In the genomic region with DNA sequence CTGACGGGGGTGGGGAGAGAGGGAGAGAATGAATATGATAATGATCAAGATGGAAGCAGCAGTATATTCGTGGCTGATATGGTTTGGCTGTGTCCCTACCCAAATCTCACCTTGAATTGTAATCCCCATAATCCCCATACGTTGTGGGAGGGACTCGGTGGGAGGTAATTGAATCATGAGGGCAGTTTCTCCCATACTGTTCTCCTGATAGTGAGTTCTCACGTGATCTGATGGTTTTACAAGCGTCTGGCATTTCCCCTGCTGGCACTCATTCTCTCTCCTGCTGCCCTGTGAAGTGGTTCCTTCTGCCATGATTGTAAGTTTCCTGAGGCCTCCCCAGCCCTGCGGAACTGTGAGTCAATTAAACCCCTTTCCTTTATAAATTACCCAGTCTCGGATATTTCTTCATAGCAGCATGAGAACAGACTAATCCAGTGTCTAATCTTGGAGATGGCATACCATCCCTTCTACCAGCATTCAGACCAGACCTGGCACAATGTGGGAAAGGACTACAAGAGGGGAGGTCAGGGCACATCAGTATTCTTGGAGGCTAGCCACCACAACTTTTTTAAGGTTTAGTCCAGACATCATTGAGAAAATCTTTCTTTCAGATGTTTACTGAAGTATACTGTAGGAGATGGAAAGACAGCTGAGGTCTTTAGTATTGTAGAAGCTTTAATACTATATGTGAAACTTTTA, we compare ENCODE assay signal across 7 cellular contexts. TPM values are rescaled to one million over a fixed set of nuclear protein-coding genes. Genes with fewer than 3 reads are reported as not detected.
A peak's percentile ranks its signal among the peaks of the same experiment; 100 is the strongest.
DNase-seq lines count a peak whose midpoint lies in the region; ATAC-seq, FAIRE-seq and TF ChIP-seq lines count a peak whose summit lies in the region.
"Not testable (repeated sequence)": the region's sequence is repeated elsewhere in the genome, so short reads cannot be mapped to it uniquely, and the experiment has no call there.

No MANE protein-coding gene starts in this region.

- H4K20me1 ChIP-seq in endothelial cell of umbilical vein (replicated peaks; ENCODE audit: control insufficient read depth, extremely low read depth, insufficient read depth, low read length), result not testable (repeated sequence)

- not testable (repeated sequence) for TF ChIP-seq CTCF in HEK293 (tag by site-specific recombination; IDR thresholded peaks at IDR 0.05); endothelial cell of umbilical vein (IDR thresholded peaks at IDR 0.05; ENCODE audit: extremely low read depth in 1 of 2, insufficient read depth in 1 of 2, low read depth in 1 of 2, low read length in 2 of 2); spleen (IDR thresholded peaks at IDR 0.05 in 8 of 11, conservative IDR thresholded peaks at IDR 0.05 in 3 of 11)

- peak overlapping the region; percentile 29 for H3K27ac Mint-ChIP-seq in T-helper 1 cell treated with Interleukin-12 subunit alpha and Interleukin-12 subunit beta and Interleukin-4 antibody, amounts not matched to agents 30 μg/mL and 1 μg/mL, for 36 hours
- peak overlapping the region; percentile 2 for H3K27ac Mint-ChIP-seq in activated CD4-positive, alpha-beta T cell treated with anti-CD3 and anti-CD28 coated beads for 36 hours
- not testable (repeated sequence) for H3K27ac Mint-ChIP-seq in activated naive CD8-positive, alpha-beta T cell treated with anti-CD3 and anti-CD28 coated beads, Interleukin-2, amount 50 U/mL, for 24 hours
- peak overlapping the region in 8 of 9 donors; percentile 9 to 40 (median 19) for H3K27ac Mint-ChIP-seq in naive thymus-derived CD4-positive, alpha-beta T cell

- peaks cover 61% of the 10 kb centered on the region for H3K4me1 Mint-ChIP-seq in T-helper 1 cell treated with Interleukin-12 subunit alpha and Interleukin-12 subunit beta and Interleukin-4 antibody, amounts not matched to agents 30 μg/mL and 1 μg/mL, for 36 hours (ENCODE audit: low read depth)
- peaks cover 50% of the 10 kb centered on the region for H3K4me1 Mint-ChIP-seq in activated CD4-positive, alpha-beta T cell treated with anti-CD3 and anti-CD28 coated beads for 36 hours
- H3K4me1 Mint-ChIP-seq in activated naive CD8-positive, alpha-beta T cell treated with anti-CD3 and anti-CD28 coated beads, Interleukin-2, amount 50 U/mL, for 24 hours, result peaks cover 55% of the 10 kb centered on the region
- peaks cover 40 to 64% (median 59%) of the 10 kb centered on the region in 7 donors for H3K4me1 Mint-ChIP-seq in naive thymus-derived CD4-positive, alpha-beta T cell

- dilution Hi-C loops in endothelial cell of umbilical vein (cut with MboI; ENCODE audit: extremely low pct_ligation_motif_present, low sequenced_read_pairs), result not testable (repeated sequence)

- intact Hi-C loops in activated CD4-positive, alpha-beta T cell treated with anti-CD3 and anti-CD28 coated beads for 36 hours (cut with DNase I, micrococcal nuclease), result loop anchor here in 1 of 2 experiments (10.0 kb wide), 1 partner anchor 502 kb away; the partner anchor contains the start of gene PTPN4
- intact Hi-C loops in endothelial cell of umbilical vein (cut with micrococcal nuclease), result loop anchor here (10.0 kb wide), 1 partner anchor 298 kb away; no protein-coding TSS in a partner anchor
- intact Hi-C loops in naive thymus-derived CD4-positive, alpha-beta T cell (cut with micrococcal nuclease); spleen (cut with DNase I; ENCODE audit: low total_unique reads): not testable (repeated sequence)

- POLR2A ChIA-PET in HEK293 (lab: Yijun Ruan, JAX); activated CD4-positive, alpha-beta T cell treated with anti-CD3 and anti-CD28 coated beads for 36 hours (lab: Charles Lee): not testable (repeated sequence)
- POLR2A ChIA-PET in endothelial cell of umbilical vein (lab: Charles Lee), result interaction anchor here (0.6 kb wide), 1 partner anchor 52 kb away, joined by 3 read pairs; no protein-coding TSS in a partner anchor
- POLR2A ChIA-PET in naive thymus-derived CD4-positive, alpha-beta T cell (lab: Charles Lee), result interaction anchor here (0.9 to 8.6 kb wide), 4 partner anchors 23 to 87 kb away, joined by 3 to 73 read pairs (median 3); partner anchors contain the start of gene TMEM185B

- peaks cover 69% of the 10 kb centered on the region for H3K79me2 ChIP-seq in endothelial cell of umbilical vein (ENCODE audit: control insufficient read depth, insufficient read depth, low read length)

- not testable (repeated sequence) for H3K27me3 ChIP-seq in endothelial cell of umbilical vein (ENCODE audit: control insufficient read depth in 2 of 2, insufficient read depth in 2 of 2, low read length in 2 of 2); naive thymus-derived CD4-positive, alpha-beta T cell (ENCODE audit: control insufficient read depth in 2 of 2, insufficient read depth in 2 of 2, low read length in 2 of 2); spleen (replicated peaks in 1 of 7)

- not testable (repeated sequence) for BruUV-seq in endothelial cell of umbilical vein (replicated peaks; lab: Mats Ljungman, UMichigan)

- H3K9me3 Mint-ChIP-seq in T-helper 1 cell treated with Interleukin-12 subunit alpha and Interleukin-12 subunit beta and Interleukin-4 antibody, amounts not matched to agents 30 μg/mL and 1 μg/mL, for 36 hours, result peaks cover 18% of the 10 kb centered on the region
- peaks cover 14% of the 10 kb centered on the region for H3K9me3 Mint-ChIP-seq in activated CD4-positive, alpha-beta T cell treated with anti-CD3 and anti-CD28 coated beads for 36 hours (ENCODE audit: low read depth)
- H3K9me3 Mint-ChIP-seq in activated naive CD8-positive, alpha-beta T cell treated with anti-CD3 and anti-CD28 coated beads, Interleukin-2, amount 50 U/mL, for 24 hours, result not testable (repeated sequence)
- peaks cover 0 to 20% (median 7%) of the 10 kb centered on the region in 11 donors for H3K9me3 Mint-ChIP-seq in naive thymus-derived CD4-positive, alpha-beta T cell

- not testable (repeated sequence) for H3K27ac ChIP-seq in HEK293 (ENCODE audit: extremely low read depth, low read depth, low read length); endothelial cell of umbilical vein (ENCODE audit: insufficient read depth, low read depth, low read length); naive thymus-derived CD4-positive, alpha-beta T cell (ENCODE audit: low read depth, low read length)
- H3K27ac ChIP-seq in spleen, result peak overlapping the region in 6 of 8 donors; percentile 21 to 100 (median 54)

- H3K36me3 Mint-ChIP-seq in T-helper 1 cell treated with Interleukin-12 subunit alpha and Interleukin-12 subunit beta and Interleukin-4 antibody, amounts not matched to agents 30 μg/mL and 1 μg/mL, for 36 hours (ENCODE audit: low read depth), result peaks cover 55% of the 10 kb centered on the region
- H3K36me3 Mint-ChIP-seq in activated CD4-positive, alpha-beta T cell treated with anti-CD3 and anti-CD28 coated beads for 36 hours (ENCODE audit: low read depth), result peaks cover 32% of the 10 kb centered on the region
- H3K36me3 Mint-ChIP-seq in activated naive CD8-positive, alpha-beta T cell treated with anti-CD3 and anti-CD28 coated beads, Interleukin-2, amount 50 U/mL, for 24 hours (ENCODE audit: low read depth), result peaks cover 15% of the 10 kb centered on the region
- peaks cover 6 to 51% (median 18%) of the 10 kb centered on the region in 5 donors for H3K36me3 Mint-ChIP-seq in naive thymus-derived CD4-positive, alpha-beta T cell

- ATAC-seq in activated CD4-positive, alpha-beta T cell treated with anti-CD3 and anti-CD28 coated beads for 36 hours; activated naive CD8-positive, alpha-beta T cell treated with anti-CD3 and anti-CD28 coated beads, Interleukin-2, amount 50 U/mL, for 24 hours; naive thymus-derived CD4-positive, alpha-beta T cell: not testable (repeated sequence)

- not testable (repeated sequence) for TF ChIP-seq POLR2A in endothelial cell of umbilical vein (IDR thresholded peaks at IDR 0.05; ENCODE audit: low read depth, low read length); spleen (IDR thresholded peaks at IDR 0.05)

- not testable (repeated sequence) for H3K27me3 Mint-ChIP-seq in T-helper 1 cell treated with Interleukin-12 subunit alpha and Interleukin-12 subunit beta and Interleukin-4 antibody, amounts not matched to agents 30 μg/mL and 1 μg/mL, for 36 hours (ENCODE audit: low read depth); activated CD4-positive, alpha-beta T cell treated with anti-CD3 and anti-CD28 coated beads for 36 hours; activated naive CD8-positive, alpha-beta T cell treated with anti-CD3 and anti-CD28 coated beads, Interleukin-2, amount 50 U/mL, for 24 hours; naive thymus-derived CD4-positive, alpha-beta T cell

- H3K4me2 ChIP-seq in endothelial cell of umbilical vein (ENCODE audit: insufficient read depth, low read length), result peak overlapping the region; percentile 64

- H3K4me3 ChIP-seq in HEK293 (ENCODE audit: low read depth, low read length); endothelial cell of umbilical vein (replicated peaks in 1 of 3; ENCODE audit: insufficient read depth in 1 of 3, low read depth in 1 of 3, low read length in 3 of 3); naive thymus-derived CD4-positive, alpha-beta T cell (ENCODE audit: low read length): not testable (repeated sequence)
- peak overlapping the region in 1 of 8 donors; percentile 21 for H3K4me3 ChIP-seq in spleen

- not testable (repeated sequence) for DNase-seq in activated CD4-positive, alpha-beta T cell treated with anti-CD3 and anti-CD28 coated beads for 36 hours; activated naive CD8-positive, alpha-beta T cell treated with anti-CD3 and anti-CD28 coated beads, Interleukin-2, amount 50 U/mL, for 24 hours; naive thymus-derived CD4-positive, alpha-beta T cell; spleen
- DNase-seq in endothelial cell of umbilical vein (ENCODE audit: low read depth, low spot score), result peak; percentile 74

- 38 to 61% (median 49%) methylated on average over 8 of the region's 8 CpGs for WGBS in spleen, 5 donors

- H3K9ac ChIP-seq in endothelial cell of umbilical vein (replicated peaks; ENCODE audit: extremely low read depth, insufficient read depth, low read length), result not testable (repeated sequence)

- CTCF ChIA-PET in HEK293 (lab: Yijun Ruan, JAX) (interaction anchor here (0.7 to 1.5 kb wide), 3 partner anchors 27 to 56 kb away, joined by 3 to 9 read pairs (median 4); no protein-coding TSS in a partner anchor), endothelial cell of umbilical vein (lab: Charles Lee) (interaction anchor here (1.2 to 5.7 kb wide), 6 partner anchors 17 to 57 kb away, joined by 3 to 41 read pairs (median 4); no protein-coding TSS in a partner anchor)
- CTCF ChIA-PET in activated CD4-positive, alpha-beta T cell treated with anti-CD3 and anti-CD28 coated beads for 36 hours (lab: Charles Lee), result interaction anchor here (0.6 to 1.4 kb wide), 2 partner anchors 8 to 553 kb away, joined by 3 read pairs; no protein-coding TSS in a partner anchor
- CTCF ChIA-PET in naive thymus-derived CD4-positive, alpha-beta T cell (lab: Charles Lee), result not testable (repeated sequence)

- FAIRE-seq in endothelial cell of umbilical vein (lab: Jason Lieb, UNC), result peak; percentile 83

- not testable (repeated sequence) for H2AFZ ChIP-seq in endothelial cell of umbilical vein (ENCODE audit: low read depth, low read length)

- not testable (repeated sequence) for H3K36me3 ChIP-seq in HEK293 (ENCODE audit: control insufficient read depth in 2 of 2, insufficient read depth in 1 of 2, low read length in 2 of 2); endothelial cell of umbilical vein (ENCODE audit: control insufficient read depth in 2 of 2, extremely low read depth in 1 of 2, insufficient read depth in 2 of 2, low read length in 2 of 2); naive thymus-derived CD4-positive, alpha-beta T cell (ENCODE audit: control insufficient read depth in 2 of 3, insufficient read depth in 3 of 3, low read length in 3 of 3); spleen

- not testable (repeated sequence) for H3K9me1 ChIP-seq in endothelial cell of umbilical vein (replicated peaks; ENCODE audit: control insufficient read depth, extremely low read depth, insufficient read depth, low read length)

- not testable (repeated sequence) for H3K4me1 ChIP-seq in HEK293 (ENCODE audit: control insufficient read depth, insufficient read depth, low read length)
- H3K4me1 ChIP-seq in endothelial cell of umbilical vein (ENCODE audit: control insufficient read depth, extremely low read depth, insufficient read depth, low read length) (peaks cover 66% of the 10 kb centered on the region), spleen (peaks cover 32 to 78% (median 69%) of the 10 kb centered on the region in 6 donors)
- H3K4me1 ChIP-seq in naive thymus-derived CD4-positive, alpha-beta T cell (ENCODE audit: control insufficient read depth in 2 of 2, insufficient read depth in 2 of 2, low read length in 2 of 2), result peaks cover 13 to 15% of the 10 kb centered on the region in 2 donors

- not testable (repeated sequence) for H3K9me3 ChIP-seq in HEK293 (ENCODE audit: control insufficient read depth, insufficient read depth, low read depth, low read length); endothelial cell of umbilical vein (replicated peaks; ENCODE audit: control insufficient read depth, insufficient read depth, low read length); naive thymus-derived CD4-positive, alpha-beta T cell (ENCODE audit: control insufficient read depth in 2 of 3, low read length in 3 of 3)
- H3K9me3 ChIP-seq in spleen, result peaks cover 0 to 12% (median 7%) of the 10 kb centered on the region in 8 donors

- H3K4me3 Mint-ChIP-seq in T-helper 1 cell treated with Interleukin-12 subunit alpha and Interleukin-12 subunit beta and Interleukin-4 antibody, amounts not matched to agents 30 μg/mL and 1 μg/mL, for 36 hours, result peak overlapping the region; percentile 93
- not testable (repeated sequence) for H3K4me3 Mint-ChIP-seq in activated CD4-positive, alpha-beta T cell treated with anti-CD3 and anti-CD28 coated beads for 36 hours
- H3K4me3 Mint-ChIP-seq in activated naive CD8-positive, alpha-beta T cell treated with anti-CD3 and anti-CD28 coated beads, Interleukin-2, amount 50 U/mL, for 24 hours, result peak overlapping the region; percentile 30
- H3K4me3 Mint-ChIP-seq in naive thymus-derived CD4-positive, alpha-beta T cell, result peak overlapping the region in 2 of 10 donors; percentile 20 to 61

RNA-seq across cellular contexts. Expression of gene RALB, which starts 3.8 kb away (rescaled TPM):
- 10 to 100 TPM; 34.0 to 34.3 TPM for total RNA-seq in activated CD4-positive, alpha-beta T cell treated with anti-CD3 and anti-CD28 coated beads for 36 hours
- total RNA-seq in endothelial cell of umbilical vein (106 and 115 TPM in 2 replicates), spleen (100 to 1,000 TPM in 3 of 7 donors, 10 to 100 TPM in 4; 67.2 to 126 (median 96.3) TPM)
- polyA plus RNA-seq in endothelial cell of umbilical vein (78.5 and 105 TPM in 2 replicates), spleen (10 to 100 TPM; 26.6 to 61.5 (median 38.0) TPM)
- 112 and 126 TPM in 2 replicates for polyA plus RNA-seq in endothelial cell of umbilical vein (2011; cell fraction: cytosol; rRNA removed)
- polyA plus RNA-seq in endothelial cell of umbilical vein (2011; cell fraction: nucleus; rRNA removed), result 45.0 and 63.8 TPM in 2 replicates
- 134 and 137 TPM in 2 replicates for polyA plus RNA-seq in endothelial cell of umbilical vein (2012)
- 61.2 and 62.9 TPM in 2 replicates for polyA minus RNA-seq in endothelial cell of umbilical vein
- polyA minus RNA-seq in endothelial cell of umbilical vein (2011; cell fraction: cytosol; rRNA and poly(A)+ RNA removed), result 13.2 TPM
- 23.8 and 31.1 TPM in 2 replicates for polyA minus RNA-seq in endothelial cell of umbilical vein (2011; cell fraction: nucleus; rRNA and poly(A)+ RNA removed)
- 100 to 1,000 TPM in 1 of 5 experiments, 10 to 100 TPM in 3, 1 to 10 TPM in 1; 8.7 to 119 (median 11.6) TPM for total RNA-seq in naive thymus-derived CD4-positive, alpha-beta T cell
- 10 to 100 TPM; 25.9 to 28.2 TPM for polyA plus RNA-seq in naive thymus-derived CD4-positive, alpha-beta T cell

RNA-seq across cellular contexts. Expression of gene TMEM185B, which starts 33.3 kb away (rescaled TPM):
- 10 to 100 TPM; 15.9 to 17.3 TPM for total RNA-seq in activated CD4-positive, alpha-beta T cell treated with anti-CD3 and anti-CD28 coated beads for 36 hours
- 23.9 and 29.9 TPM in 2 replicates for total RNA-seq in endothelial cell of umbilical vein
- polyA plus RNA-seq in endothelial cell of umbilical vein, result 31.5 and 31.8 TPM in 2 replicates
- polyA plus RNA-seq in endothelial cell of umbilical vein (2011; cell fraction: cytosol; rRNA removed), result 19.4 and 22.1 TPM in 2 replicates
- polyA plus RNA-seq in endothelial cell of umbilical vein (2011; cell fraction: nucleus; rRNA removed), result 18.4 and 18.7 TPM in 2 replicates
- 30.3 and 33.3 TPM in 2 replicates for polyA plus RNA-seq in endothelial cell of umbilical vein (2012)
- polyA minus RNA-seq in endothelial cell of umbilical vein, result 28.4 and 28.7 TPM in 2 replicates
- polyA minus RNA-seq in endothelial cell of umbilical vein (2011; cell fraction: cytosol; rRNA and poly(A)+ RNA removed), result 6.5 TPM
- 11.4 and 12.5 TPM in 2 replicates for polyA minus RNA-seq in endothelial cell of umbilical vein (2011; cell fraction: nucleus; rRNA and poly(A)+ RNA removed)
- 10 to 100 TPM; 14.9 to 36.8 (median 19.5) TPM for total RNA-seq in naive thymus-derived CD4-positive, alpha-beta T cell
- 10 to 100 TPM; 17.9 to 19.6 TPM for polyA plus RNA-seq in naive thymus-derived CD4-positive, alpha-beta T cell
- 10 to 100 TPM; 18.3 to 35.6 (median 23.6) TPM for total RNA-seq in spleen
- 1 to 10 TPM; 3.9 to 5.5 (median 4.0) TPM for polyA plus RNA-seq in spleen
